ENCODE assay signal across 9 cellular contexts in the genomic region with DNA sequence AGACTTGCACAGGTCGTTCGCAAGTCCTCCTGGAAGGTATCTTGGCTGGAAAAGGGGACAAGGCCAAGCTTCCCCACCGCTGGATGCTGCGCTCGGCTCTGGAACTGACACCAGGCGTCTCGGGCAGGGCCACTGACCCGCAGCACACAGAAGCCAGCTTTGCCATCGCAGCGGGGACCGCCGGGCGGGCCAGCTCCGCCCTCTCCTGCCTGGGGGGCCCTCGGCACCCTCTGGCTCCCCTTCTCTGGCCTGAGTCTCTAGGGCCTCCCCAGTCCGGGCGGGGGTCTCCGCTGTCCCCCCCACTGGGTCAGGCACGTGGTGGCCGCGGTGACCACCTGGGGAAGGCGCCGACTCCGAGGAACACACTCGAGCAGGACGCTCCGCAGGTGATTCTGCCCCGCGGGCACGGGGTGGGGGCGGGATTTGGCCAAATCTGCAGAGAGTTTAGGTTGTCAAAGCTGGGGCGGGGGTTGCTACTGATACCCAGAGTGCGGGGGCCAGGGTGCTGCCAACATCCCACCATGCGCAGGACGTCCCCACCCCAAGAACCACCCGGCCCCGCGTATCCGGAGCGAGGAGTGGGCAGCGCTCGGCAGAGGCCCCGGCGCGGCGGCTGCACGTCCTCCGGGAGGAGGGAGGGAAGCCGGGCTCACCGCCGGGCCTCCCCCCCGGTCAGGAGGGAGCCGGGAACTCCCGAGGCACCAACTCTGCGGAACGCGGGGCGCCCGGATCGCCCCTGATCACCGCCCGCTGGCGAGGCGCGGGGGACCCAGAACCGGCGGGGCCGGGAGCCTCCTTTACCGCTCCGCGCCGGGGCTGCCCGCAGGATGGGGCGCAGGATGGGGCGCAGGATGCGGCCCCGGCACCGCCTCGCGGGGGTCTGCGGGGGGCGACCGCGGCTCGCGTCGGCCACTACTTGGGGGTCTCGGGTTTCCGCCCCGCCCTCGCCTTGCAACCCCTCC. TPM values are rescaled to one million over a fixed set of nuclear protein-coding genes. Genes with fewer than 3 reads are reported as not detected.
DNase-seq lines count a peak whose midpoint lies in the region; ATAC-seq, FAIRE-seq and TF ChIP-seq lines count a peak whose summit lies in the region.
"Had no signal": no experiment of that assay in that cellular context is flagged by ENCODE, and none has a peak within 500 bp of the region (broad histone marks: within the 10 kb centered on the region; RNA-seq: fewer than 3 reads in every experiment).

No MANE protein-coding gene starts in this region.

- H3K4me3 ChIP-seq in AG04449 (ENCODE audit: low read depth, low read length) (peak overlapping the region; percentile 60), keratinocyte (ENCODE audit: control insufficient read depth in 2 of 3, extremely low read depth in 1 of 3, insufficient read depth in 2 of 3, low read depth in 1 of 3, low read length in 3 of 3) (peak overlapping the region; percentile 37 to 68 (median 49)), stomach smooth muscle (ENCODE audit: low read length in 2 of 2) (peak overlapping the region; percentile 40 to 72)

- H3K36me3 ChIP-seq in keratinocyte (ENCODE audit: control insufficient read depth in 2 of 2, extremely low read depth in 1 of 2, insufficient read depth in 2 of 2, low read length in 2 of 2) (no peaks in the 10 kb centered on the region), stomach smooth muscle (ENCODE audit: control insufficient read depth in 2 of 2, insufficient read depth in 2 of 2, low read length in 2 of 2) (no peaks in the 10 kb centered on the region)

- no peaks in the 10 kb centered on the region for H3K9me3 ChIP-seq in keratinocyte (ENCODE audit: control insufficient read depth, low read depth, low read length)
- no peaks in the 10 kb centered on the region for H3K9me3 ChIP-seq in stomach smooth muscle (ENCODE audit: control insufficient read depth in 2 of 2, low read length in 2 of 2)

- TF ChIP-seq CTCF in AG04449 (IDR thresholded peaks at IDR 0.05; ENCODE audit: insufficient read depth, low read length, missing control alignments) (no peak), keratinocyte (optimal IDR thresholded peaks at IDR 0.05 in 1 of 3, IDR thresholded peaks at IDR 0.05 in 1 of 3, conservative IDR thresholded peaks at IDR 0.05 in 1 of 3; ENCODE audit: extremely low read depth in 1 of 3, insufficient read depth in 2 of 3, low read length in 3 of 3) (no peak)

- H3K9ac ChIP-seq in keratinocyte (ENCODE audit: control insufficient read depth, extremely low read depth, insufficient read depth, low read length): peak overlapping the region; percentile 37
- H3K9ac ChIP-seq in stomach smooth muscle (ENCODE audit: low read length in 2 of 2): peak overlapping the region; percentile 13 to 42

- FAIRE-seq in keratinocyte (lab: Jason Lieb, UNC): no peak
- FAIRE-seq: endometrium had no signal

- H3K36me3 Mint-ChIP-seq in activated naive CD8-positive, alpha-beta T cell treated with anti-CD3 and anti-CD28 coated beads, Interleukin-2, amount 50 U/mL, for 24 hours (ENCODE audit: low read depth): no peaks in the 10 kb centered on the region

- peak; percentile 16 for ATAC-seq in HG02678 (IDR thresholded peaks at IDR 0.05; ENCODE audit: unreplicated experiment)
- no peak for ATAC-seq in activated naive CD8-positive, alpha-beta T cell treated with anti-CD3 and anti-CD28 coated beads, Interleukin-2, amount 50 U/mL, for 24 hours
- no peak for ATAC-seq in GM21786 (IDR thresholded peaks at IDR 0.05; ENCODE audit: unreplicated experiment)
- ATAC-seq in GM21825 (IDR thresholded peaks at IDR 0.05; ENCODE audit: unreplicated experiment): no peak

- peak overlapping the region; percentile 41 for H3K4me3 Mint-ChIP-seq in activated naive CD8-positive, alpha-beta T cell treated with anti-CD3 and anti-CD28 coated beads, Interleukin-2, amount 50 U/mL, for 24 hours

- CTCF ChIA-PET in AG04449 (lab: Yijun Ruan, JAX): interaction anchor here (1.4 kb wide), 1 partner anchor 11 kb away, joined by 4 read pairs; no protein-coding TSS in a partner anchor

- no peak for DNase-seq in AG04449 (ENCODE audit: low read depth, low spot score)
- DNase-seq in activated naive CD8-positive, alpha-beta T cell treated with anti-CD3 and anti-CD28 coated beads, Interleukin-2, amount 50 U/mL, for 24 hours: peak; percentile 29
- no peak for DNase-seq in keratinocyte (ENCODE audit: low read depth, low spot score)
- no peak for DNase-seq in activated CD4-positive, CD25-positive, alpha-beta regulatory T cell (lab: John Stamatoyannopoulos, UW)

- POLR2A ChIA-PET in AG04449 (lab: Yijun Ruan, JAX): interaction anchor here (0.6 to 1.1 kb wide), 8 partner anchors 16 to 297 kb away, joined by 3 to 8 read pairs (median 3); no protein-coding TSS in a partner anchor

- peaks cover 13% of the 10 kb centered on the region for H3K27me3 Mint-ChIP-seq in activated naive CD8-positive, alpha-beta T cell treated with anti-CD3 and anti-CD28 coated beads, Interleukin-2, amount 50 U/mL, for 24 hours

- H3K4me1 ChIP-seq in keratinocyte (ENCODE audit: control insufficient read depth, extremely low read depth, insufficient read depth, low read length) (peaks cover 13% of the 10 kb centered on the region), stomach smooth muscle (ENCODE audit: control insufficient read depth, insufficient read depth, low read length) (peaks cover 33% of the 10 kb centered on the region)

- peak overlapping the region; percentile 78 for H3K4me2 ChIP-seq in keratinocyte (ENCODE audit: control insufficient read depth, extremely low read depth, insufficient read depth, low read depth, low read length)

- H3K27ac Mint-ChIP-seq in activated naive CD8-positive, alpha-beta T cell treated with anti-CD3 and anti-CD28 coated beads, Interleukin-2, amount 50 U/mL, for 24 hours: no peak overlapping the region

- dilution Hi-C loops in keratinocyte (cut with MboI; ENCODE audit: extremely low pct_ligation_motif_present, low sequenced_read_pairs): no loop called here

- H3K9me1 ChIP-seq in keratinocyte (ENCODE audit: control insufficient read depth, extremely low read depth, insufficient read depth, low read length): no peaks in the 10 kb centered on the region

- H3K79me2 ChIP-seq in keratinocyte (ENCODE audit: control insufficient read depth, insufficient read depth, low read length): no peaks in the 10 kb centered on the region

- peaks cover 22% of the 10 kb centered on the region for H3K4me1 Mint-ChIP-seq in activated naive CD8-positive, alpha-beta T cell treated with anti-CD3 and anti-CD28 coated beads, Interleukin-2, amount 50 U/mL, for 24 hours

- no peaks in the 10 kb centered on the region for H3K9me3 Mint-ChIP-seq in activated naive CD8-positive, alpha-beta T cell treated with anti-CD3 and anti-CD28 coated beads, Interleukin-2, amount 50 U/mL, for 24 hours

- H3K27ac ChIP-seq in keratinocyte (ENCODE audit: control insufficient read depth, insufficient read depth, low read length): no peak overlapping the region
- H3K27ac ChIP-seq in stomach smooth muscle (ENCODE audit: low read length): no peak overlapping the region

- peaks cover 4% of the 10 kb centered on the region for H4K20me1 ChIP-seq in keratinocyte (ENCODE audit: control insufficient read depth, extremely low read depth, insufficient read depth, low read length)

- no peak overlapping the region for H2AFZ ChIP-seq in keratinocyte (ENCODE audit: control insufficient read depth, low read length)

- H3K27me3 ChIP-seq in keratinocyte (ENCODE audit: control insufficient read depth, extremely low read depth, insufficient read depth, low read length) (peaks cover 62% of the 10 kb centered on the region), stomach smooth muscle (ENCODE audit: control insufficient read depth in 1 of 2, insufficient read depth in 2 of 2, low read length in 2 of 2) (no peaks in the 10 kb centered on the region)

RNA-seq across cellular contexts. Expression of gene METRNL, which starts 0.8 kb away (rescaled TPM):
- polyA plus RNA-seq in keratinocyte: 3.1 to 7.2 TPM (median 3.4 TPM) in 3 replicates
- 43.9 TPM for polyA plus RNA-seq in keratinocyte (2011; ENCODE audit: low read depth)
- polyA plus RNA-seq in keratinocyte (2011; cell fraction: cytosol; rRNA removed): 2.2 and 7.9 TPM in 2 replicates
- 8.6 and 10.8 TPM in 2 replicates for polyA plus RNA-seq in keratinocyte (2011; cell fraction: nucleus; rRNA removed)
- polyA plus RNA-seq in keratinocyte (2012; ENCODE audit: low replicate concordance): 6.2 and 85.3 TPM in 2 replicates
- 2.0 to 5.2 TPM (median 2.4 TPM) in 3 replicates for polyA minus RNA-seq in keratinocyte
- polyA minus RNA-seq in keratinocyte (2011; cell fraction: cytosol; rRNA and poly(A)+ RNA removed): 24.2 TPM
- 7.8 and 8.5 TPM in 2 replicates for polyA minus RNA-seq in keratinocyte (2011; cell fraction: nucleus; rRNA and poly(A)+ RNA removed)
